In genomic region chr15:84395881-84396280, GRCh38 we compare ENCODE assay signal across 6 cellular contexts.
DNase-seq lines count a peak whose midpoint lies in the region; ATAC-seq and TF ChIP-seq lines count a peak whose summit lies in the region.
"Not testable (repeated sequence)": the region's sequence is repeated elsewhere in the genome, so short reads cannot be mapped to it uniquely, and the experiment has no call there.

No MANE protein-coding gene starts in this region.

- H3K27me3 ChIP-seq in RWPE2 (ENCODE audit: insufficient read depth, poor library complexity, severe bottlenecking); esophagus muscularis mucosa; right atrium auricular region: not testable (repeated sequence)

- not testable (repeated sequence) for H3K36me3 ChIP-seq in RWPE2 (ENCODE audit: low read depth); esophagus muscularis mucosa; right atrium auricular region

- not testable (repeated sequence) for H3K9me3 Mint-ChIP-seq in stimulated activated naive CD8-positive, alpha-beta T cell treated with anti-CD3 and anti-CD28 coated beads, Interleukin-15, amount 100 ng/mL, for 72 hours

- TF ChIP-seq POLR2A in esophagus muscularis mucosa (IDR thresholded peaks at IDR 0.05; ENCODE audit: low read depth) = not testable (repeated sequence)

- DNase-seq in RWPE2 (ENCODE audit: low spot score) = peak; percentile 51
- peak; percentile 10 for DNase-seq in activated T-cell treated with anti-CD3 and anti-CD28 coated beads, Interleukin-2, amount 50 U/mL, for 1 hour
- DNase-seq in esophagus muscularis mucosa (ENCODE audit: extremely low spot score) = peak; percentile 87
- peak; percentile 36 for DNase-seq in right atrium auricular region (ENCODE audit: low spot score)
- peak; percentile 18 for DNase-seq in left lobe of liver (ENCODE audit: low spot score)
- not testable (repeated sequence) for DNase-seq in stimulated activated naive CD8-positive, alpha-beta T cell treated with anti-CD3 and anti-CD28 coated beads, Interleukin-15, amount 100 ng/mL, for 72 hours

- peak overlapping the region; percentile 60 to 76 for H3K27ac Mint-ChIP-seq in stimulated activated naive CD8-positive, alpha-beta T cell treated with anti-CD3 and anti-CD28 coated beads, Interleukin-15, amount 100 ng/mL, for 72 hours

- not testable (repeated sequence) for TF ChIP-seq EP300 in esophagus muscularis mucosa (IDR thresholded peaks at IDR 0.05)

- 74% methylated on average over 6 of the region's 6 CpGs for WGBS in esophagus muscularis mucosa

- not testable (repeated sequence) for ATAC-seq in RWPE2 (ENCODE audit: low read depth); left lobe of liver; stimulated activated naive CD8-positive, alpha-beta T cell treated with anti-CD3 and anti-CD28 coated beads, Interleukin-15, amount 100 ng/mL, for 72 hours

- not testable (repeated sequence) for H3K4me1 ChIP-seq in RWPE2 (ENCODE audit: insufficient read depth, poor library complexity, severe bottlenecking); esophagus muscularis mucosa; right atrium auricular region

- not testable (repeated sequence) for H3K9me3 ChIP-seq in RWPE2 (ENCODE audit: severe bottlenecking); esophagus muscularis mucosa; right atrium auricular region

- H3K4me3 ChIP-seq in RWPE2 (ENCODE audit: severe bottlenecking); esophagus muscularis mucosa; right atrium auricular region: not testable (repeated sequence)

- intact Hi-C loops in esophagus muscularis mucosa (cut with DNase I) = not testable (repeated sequence)

- H3K4me3 Mint-ChIP-seq in stimulated activated naive CD8-positive, alpha-beta T cell treated with anti-CD3 and anti-CD28 coated beads, Interleukin-15, amount 100 ng/mL, for 72 hours = not testable (repeated sequence)

- not testable (repeated sequence) for H3K4me1 Mint-ChIP-seq in stimulated activated naive CD8-positive, alpha-beta T cell treated with anti-CD3 and anti-CD28 coated beads, Interleukin-15, amount 100 ng/mL, for 72 hours

- H3K27ac ChIP-seq in RWPE2 (ENCODE audit: poor library complexity, severe bottlenecking); esophagus muscularis mucosa (replicated peaks in 1 of 4); right atrium auricular region: not testable (repeated sequence)

- not testable (repeated sequence) for TF ChIP-seq CTCF in RWPE2 (IDR thresholded peaks at IDR 0.05; ENCODE audit: poor library complexity, severe bottlenecking); esophagus muscularis mucosa (IDR thresholded peaks at IDR 0.05); right atrium auricular region (IDR thresholded peaks at IDR 0.05)

- H3K27me3 Mint-ChIP-seq in stimulated activated naive CD8-positive, alpha-beta T cell treated with anti-CD3 and anti-CD28 coated beads, Interleukin-15, amount 100 ng/mL, for 72 hours = peaks cover 37% of the 10 kb centered on the region
